ENCODE assay signal across 1 cellular context in the genomic region with DNA sequence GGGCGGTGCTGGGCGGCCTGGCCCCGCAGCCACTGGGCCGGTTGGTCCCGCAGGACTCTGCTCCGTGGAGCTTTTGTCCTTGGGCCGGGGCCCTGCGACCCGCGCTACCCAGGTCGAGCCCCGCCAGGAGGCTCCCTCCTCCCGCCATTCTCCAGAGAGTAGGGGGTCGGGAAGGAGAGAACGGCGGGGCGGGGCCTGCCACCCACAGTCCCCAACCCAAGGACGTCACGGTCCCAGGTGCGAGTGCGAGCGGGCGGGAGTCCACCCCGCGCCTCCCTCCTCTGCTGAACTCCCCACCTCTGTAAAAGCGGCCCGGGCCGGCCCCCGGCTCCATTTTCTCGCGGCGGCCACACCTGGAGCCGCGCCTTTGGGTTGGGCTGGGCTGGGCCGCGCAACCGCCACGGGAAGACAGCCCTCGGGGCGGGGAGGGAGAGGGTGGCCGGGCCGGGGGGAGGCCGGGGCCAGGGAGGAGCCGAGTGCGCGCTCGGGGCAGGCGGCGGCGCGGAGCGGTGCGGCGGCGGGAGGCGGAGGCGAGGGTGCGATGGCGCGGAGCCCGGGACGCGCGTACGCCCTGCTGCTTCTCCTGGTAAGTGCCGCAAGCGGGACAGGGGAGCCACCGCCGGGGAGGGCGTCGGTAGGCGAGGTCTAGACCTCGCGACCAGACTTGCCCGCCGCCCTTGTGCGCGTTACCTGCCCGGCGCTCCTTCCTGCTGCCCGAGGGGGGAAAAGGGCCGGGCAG.
TF ChIP-seq lines count a peak whose summit lies in the region.

A gene (plus strand): TSS at position 467 of the 739 bp plus-strand sequence. CDS start 75 bp downstream, at position 542.

TF ChIP-seq in HepG2, 621 proteins besides CTCF, POLR2A, EP300 and RAD21 (continued from another document and continues in another):
- TF ChIP-seq, protein P1, sequence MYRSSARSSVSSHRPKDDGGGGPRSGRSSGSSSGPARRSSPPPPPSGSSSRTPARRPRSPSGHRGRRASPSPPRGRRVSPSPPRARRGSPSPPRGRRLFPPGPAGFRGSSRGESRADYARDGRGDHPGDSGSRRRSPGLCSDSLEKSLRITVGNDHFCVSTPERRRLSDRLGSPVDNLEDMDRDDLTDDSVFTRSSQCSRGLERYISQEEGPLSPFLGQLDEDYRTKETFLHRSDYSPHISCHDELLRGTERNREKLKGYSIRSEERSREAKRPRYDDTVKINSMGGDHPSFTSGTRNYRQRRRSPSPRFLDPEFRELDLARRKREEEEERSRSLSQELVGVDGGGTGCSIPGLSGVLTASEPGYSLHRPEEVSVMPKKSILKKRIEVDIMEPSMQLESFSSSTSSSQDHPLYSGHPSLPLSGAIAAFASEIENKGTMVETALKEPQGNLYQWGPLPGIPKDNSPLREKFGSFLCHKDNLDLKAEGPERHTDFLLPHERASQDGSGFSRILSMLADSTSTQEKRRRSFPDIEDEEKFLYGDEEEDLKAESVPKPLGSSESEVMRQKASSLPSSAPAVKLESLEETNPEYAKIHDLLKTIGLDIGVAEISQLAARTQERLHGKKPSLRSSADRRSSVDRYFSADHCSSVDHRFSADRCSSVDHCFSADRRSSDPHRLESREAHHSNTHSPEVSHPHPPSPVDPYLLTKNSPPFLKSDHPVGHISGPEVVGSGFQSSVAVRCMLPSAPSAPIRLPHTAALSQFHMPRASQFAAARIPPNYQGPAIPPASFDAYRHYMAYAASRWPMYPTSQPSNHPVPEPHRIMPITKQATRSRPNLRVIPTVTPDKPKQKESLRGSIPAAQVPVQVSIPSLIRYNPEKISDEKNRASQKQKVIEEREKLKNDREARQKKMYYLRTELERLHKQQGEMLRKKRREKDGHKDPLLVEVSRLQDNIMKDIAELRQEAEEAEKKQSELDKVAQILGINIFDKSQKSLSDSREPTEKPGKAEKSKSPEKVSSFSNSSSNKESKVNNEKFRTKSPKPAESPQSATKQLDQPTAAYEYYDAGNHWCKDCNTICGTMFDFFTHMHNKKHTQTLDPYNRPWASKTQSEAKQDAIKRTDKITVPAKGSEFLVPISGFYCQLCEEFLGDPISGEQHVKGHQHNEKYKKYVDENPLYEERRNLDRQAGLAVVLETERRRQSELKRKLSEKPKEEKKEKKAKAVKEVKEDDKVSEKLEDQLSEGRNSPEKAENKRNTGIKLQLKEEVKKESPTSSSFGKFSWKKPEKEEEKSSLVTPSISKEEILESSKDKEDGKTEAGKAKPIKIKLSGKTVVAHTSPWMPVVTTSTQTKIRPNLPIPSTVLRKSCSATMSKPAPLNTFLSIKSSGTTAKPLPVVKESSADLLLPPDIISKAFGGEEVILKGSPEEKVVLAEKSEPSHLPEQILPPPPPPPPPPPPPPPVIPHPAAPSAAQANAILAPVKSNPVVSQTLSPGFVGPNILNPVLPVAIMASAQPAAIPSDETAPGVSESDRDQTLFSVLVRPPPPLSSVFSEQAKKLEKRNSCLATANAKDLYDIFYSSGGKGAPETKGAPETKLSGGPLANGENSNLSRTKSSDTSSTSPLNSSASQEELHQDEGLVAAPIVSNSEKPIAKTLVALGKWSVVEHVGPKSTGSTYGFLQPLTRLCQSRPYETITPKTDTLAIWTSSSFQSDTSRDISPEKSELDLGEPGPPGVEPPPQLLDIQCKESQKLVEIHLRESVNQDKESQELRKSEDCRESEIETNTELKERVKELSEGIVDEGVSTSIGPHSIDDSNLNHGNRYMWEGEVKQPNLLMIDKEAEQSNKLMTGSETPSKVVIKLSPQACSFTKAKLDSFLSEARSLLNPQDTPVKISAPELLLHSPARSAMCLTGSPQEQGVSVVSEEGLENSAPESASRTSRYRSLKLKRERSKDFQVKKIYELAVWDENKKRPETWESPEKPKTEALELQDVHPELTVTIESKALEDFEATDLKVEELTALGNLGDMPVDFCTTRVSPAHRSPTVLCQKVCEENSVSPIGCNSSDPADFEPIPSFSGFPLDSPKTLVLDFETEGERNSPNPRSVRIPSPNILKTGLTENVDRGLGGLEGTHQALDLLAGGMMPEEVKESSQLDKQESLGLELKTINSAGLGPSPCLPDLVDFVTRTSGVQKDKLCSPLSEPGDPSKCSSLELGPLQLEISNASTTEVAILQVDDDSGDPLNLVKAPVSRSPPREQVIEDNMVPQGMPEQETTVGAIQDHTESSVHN (CRISPR knock-in tag; IDR thresholded peaks at IDR 0.05), result no peak
- TF ChIP-seq RXRA (CRISPR knock-in tag; IDR thresholded peaks at IDR 0.05) (peak; percentile 3; the same call in 1 of the 2 replicates), ZSCAN25 (CRISPR knock-in tag; IDR thresholded peaks at IDR 0.05) (peak; percentile 92), DR1 (CRISPR knock-in tag; IDR thresholded peaks at IDR 0.05) (0 out of 2 replicates have a peak, but pooled peaks have one; percentile 14), MXD4 (CRISPR knock-in tag; IDR thresholded peaks at IDR 0.05) (peak; percentile 45; the same call in 1 of the 2 replicates), ZNF234 (CRISPR knock-in tag; conservative IDR thresholded peaks at IDR 0.05) (0 out of 2 replicates have a peak, but pooled peaks have one; percentile 61), ZNF644 (CRISPR knock-in tag; IDR thresholded peaks at IDR 0.05; ENCODE audit: low read depth) (0 out of 2 replicates have a peak, but pooled peaks have one; percentile 0), TAF15 (IDR thresholded peaks at IDR 0.05; ENCODE audit: low read depth, low read length, poor library complexity, severe bottlenecking) (no peak), ZNF546 (CRISPR knock-in tag; conservative IDR thresholded peaks at IDR 0.05) (0 out of 2 replicates have a peak, but pooled peaks have one; percentile 32), HNRNPH1 (optimal IDR thresholded peaks at IDR 0.05; ENCODE audit: low read depth, low read length) (no peak), SCMH1 (CRISPR knock-in tag; IDR thresholded peaks at IDR 0.05; ENCODE audit: borderline replicate concordance) (no peak), FOXA1 (IDR thresholded peaks at IDR 0.05) (no peak), FOXA1 (CRISPR knock-in tag; IDR thresholded peaks at IDR 0.05) (0 out of 2 replicates have a peak, but pooled peaks have one; percentile 5), POGZ (CRISPR knock-in tag; IDR thresholded peaks at IDR 0.05) (peak; percentile 65; the same call in 1 of the 2 replicates)
- TF ChIP-seq, protein P2, sequence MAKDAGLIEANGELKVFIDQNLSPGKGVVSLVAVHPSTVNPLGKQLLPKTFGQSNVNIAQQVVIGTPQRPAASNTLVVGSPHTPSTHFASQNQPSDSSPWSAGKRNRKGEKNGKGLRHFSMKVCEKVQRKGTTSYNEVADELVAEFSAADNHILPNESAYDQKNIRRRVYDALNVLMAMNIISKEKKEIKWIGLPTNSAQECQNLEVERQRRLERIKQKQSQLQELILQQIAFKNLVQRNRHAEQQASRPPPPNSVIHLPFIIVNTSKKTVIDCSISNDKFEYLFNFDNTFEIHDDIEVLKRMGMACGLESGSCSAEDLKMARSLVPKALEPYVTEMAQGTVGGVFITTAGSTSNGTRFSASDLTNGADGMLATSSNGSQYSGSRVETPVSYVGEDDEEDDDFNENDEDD (CRISPR knock-in tag; IDR thresholded peaks at IDR 0.05; ENCODE audit: borderline replicate concordance), result peak; percentile 26; the same call in 1 of the 2 replicates
- TF ChIP-seq, protein P3, sequence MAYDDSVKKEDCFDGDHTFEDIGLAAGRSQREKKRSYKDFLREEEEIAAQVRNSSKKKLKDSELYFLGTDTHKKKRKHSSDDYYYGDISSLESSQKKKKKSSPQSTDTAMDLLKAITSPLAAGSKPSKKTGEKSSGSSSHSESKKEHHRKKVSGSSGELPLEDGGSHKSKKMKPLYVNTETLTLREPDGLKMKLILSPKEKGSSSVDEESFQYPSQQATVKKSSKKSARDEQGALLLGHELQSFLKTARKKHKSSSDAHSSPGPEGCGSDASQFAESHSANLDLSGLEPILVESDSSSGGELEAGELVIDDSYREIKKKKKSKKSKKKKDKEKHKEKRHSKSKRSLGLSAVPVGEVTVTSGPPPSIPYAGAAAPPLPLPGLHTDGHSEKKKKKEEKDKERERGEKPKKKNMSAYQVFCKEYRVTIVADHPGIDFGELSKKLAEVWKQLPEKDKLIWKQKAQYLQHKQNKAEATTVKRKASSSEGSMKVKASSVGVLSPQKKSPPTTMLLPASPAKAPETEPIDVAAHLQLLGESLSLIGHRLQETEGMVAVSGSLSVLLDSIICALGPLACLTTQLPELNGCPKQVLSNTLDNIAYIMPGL (CRISPR knock-in tag; IDR thresholded peaks at IDR 0.05; ENCODE audit: borderline replicate concordance in 1 of 2, low read depth in 1 of 2), result peak; percentile 29 to 60; a peak in 2 of 4 replicates
- TF ChIP-seq, protein P4, sequence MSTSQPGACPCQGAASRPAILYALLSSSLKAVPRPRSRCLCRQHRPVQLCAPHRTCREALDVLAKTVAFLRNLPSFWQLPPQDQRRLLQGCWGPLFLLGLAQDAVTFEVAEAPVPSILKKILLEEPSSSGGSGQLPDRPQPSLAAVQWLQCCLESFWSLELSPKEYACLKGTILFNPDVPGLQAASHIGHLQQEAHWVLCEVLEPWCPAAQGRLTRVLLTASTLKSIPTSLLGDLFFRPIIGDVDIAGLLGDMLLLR (CRISPR knock-in tag; IDR thresholded peaks at IDR 0.05), result peak; percentile 39; the same call in 1 of the 2 replicates
- TF ChIP-seq, protein P5, sequence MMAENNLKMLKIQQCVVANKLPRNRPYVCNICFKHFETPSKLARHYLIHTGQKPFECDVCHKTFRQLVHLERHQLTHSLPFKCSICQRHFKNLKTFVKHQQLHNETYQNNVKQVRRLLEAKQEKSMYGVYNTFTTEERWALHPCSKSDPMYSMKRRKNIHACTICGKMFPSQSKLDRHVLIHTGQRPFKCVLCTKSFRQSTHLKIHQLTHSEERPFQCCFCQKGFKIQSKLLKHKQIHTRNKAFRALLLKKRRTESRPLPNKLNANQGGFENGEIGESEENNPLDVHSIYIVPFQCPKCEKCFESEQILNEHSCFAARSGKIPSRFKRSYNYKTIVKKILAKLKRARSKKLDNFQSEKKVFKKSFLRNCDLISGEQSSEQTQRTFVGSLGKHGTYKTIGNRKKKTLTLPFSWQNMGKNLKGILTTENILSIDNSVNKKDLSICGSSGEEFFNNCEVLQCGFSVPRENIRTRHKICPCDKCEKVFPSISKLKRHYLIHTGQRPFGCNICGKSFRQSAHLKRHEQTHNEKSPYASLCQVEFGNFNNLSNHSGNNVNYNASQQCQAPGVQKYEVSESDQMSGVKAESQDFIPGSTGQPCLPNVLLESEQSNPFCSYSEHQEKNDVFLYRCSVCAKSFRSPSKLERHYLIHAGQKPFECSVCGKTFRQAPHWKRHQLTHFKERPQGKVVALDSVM (CRISPR knock-in tag; IDR thresholded peaks at IDR 0.05), result no peak; the same call in 1 of the 2 replicates
- TF ChIP-seq, protein P6, sequence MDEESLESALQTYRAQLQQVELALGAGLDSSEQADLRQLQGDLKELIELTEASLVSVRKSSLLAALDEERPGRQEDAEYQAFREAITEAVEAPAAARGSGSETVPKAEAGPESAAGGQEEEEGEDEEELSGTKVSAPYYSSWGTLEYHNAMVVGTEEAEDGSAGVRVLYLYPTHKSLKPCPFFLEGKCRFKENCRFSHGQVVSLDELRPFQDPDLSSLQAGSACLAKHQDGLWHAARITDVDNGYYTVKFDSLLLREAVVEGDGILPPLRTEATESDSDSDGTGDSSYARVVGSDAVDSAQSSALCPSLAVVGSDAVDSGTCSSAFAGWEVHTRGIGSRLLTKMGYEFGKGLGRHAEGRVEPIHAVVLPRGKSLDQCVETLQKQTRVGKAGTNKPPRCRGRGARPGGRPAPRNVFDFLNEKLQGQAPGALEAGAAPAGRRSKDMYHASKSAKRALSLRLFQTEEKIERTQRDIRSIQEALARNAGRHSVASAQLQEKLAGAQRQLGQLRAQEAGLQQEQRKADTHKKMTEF (CRISPR knock-in tag; IDR thresholded peaks at IDR 0.05), result peak; percentile 51; the same call in 1 of the 2 replicates
- TF ChIP-seq, protein P7, sequence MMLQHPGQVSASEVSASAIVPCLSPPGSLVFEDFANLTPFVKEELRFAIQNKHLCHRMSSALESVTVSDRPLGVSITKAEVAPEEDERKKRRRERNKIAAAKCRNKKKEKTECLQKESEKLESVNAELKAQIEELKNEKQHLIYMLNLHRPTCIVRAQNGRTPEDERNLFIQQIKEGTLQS (CRISPR knock-in tag; IDR thresholded peaks at IDR 0.05), result no peak
- TF ChIP-seq, protein P8, sequence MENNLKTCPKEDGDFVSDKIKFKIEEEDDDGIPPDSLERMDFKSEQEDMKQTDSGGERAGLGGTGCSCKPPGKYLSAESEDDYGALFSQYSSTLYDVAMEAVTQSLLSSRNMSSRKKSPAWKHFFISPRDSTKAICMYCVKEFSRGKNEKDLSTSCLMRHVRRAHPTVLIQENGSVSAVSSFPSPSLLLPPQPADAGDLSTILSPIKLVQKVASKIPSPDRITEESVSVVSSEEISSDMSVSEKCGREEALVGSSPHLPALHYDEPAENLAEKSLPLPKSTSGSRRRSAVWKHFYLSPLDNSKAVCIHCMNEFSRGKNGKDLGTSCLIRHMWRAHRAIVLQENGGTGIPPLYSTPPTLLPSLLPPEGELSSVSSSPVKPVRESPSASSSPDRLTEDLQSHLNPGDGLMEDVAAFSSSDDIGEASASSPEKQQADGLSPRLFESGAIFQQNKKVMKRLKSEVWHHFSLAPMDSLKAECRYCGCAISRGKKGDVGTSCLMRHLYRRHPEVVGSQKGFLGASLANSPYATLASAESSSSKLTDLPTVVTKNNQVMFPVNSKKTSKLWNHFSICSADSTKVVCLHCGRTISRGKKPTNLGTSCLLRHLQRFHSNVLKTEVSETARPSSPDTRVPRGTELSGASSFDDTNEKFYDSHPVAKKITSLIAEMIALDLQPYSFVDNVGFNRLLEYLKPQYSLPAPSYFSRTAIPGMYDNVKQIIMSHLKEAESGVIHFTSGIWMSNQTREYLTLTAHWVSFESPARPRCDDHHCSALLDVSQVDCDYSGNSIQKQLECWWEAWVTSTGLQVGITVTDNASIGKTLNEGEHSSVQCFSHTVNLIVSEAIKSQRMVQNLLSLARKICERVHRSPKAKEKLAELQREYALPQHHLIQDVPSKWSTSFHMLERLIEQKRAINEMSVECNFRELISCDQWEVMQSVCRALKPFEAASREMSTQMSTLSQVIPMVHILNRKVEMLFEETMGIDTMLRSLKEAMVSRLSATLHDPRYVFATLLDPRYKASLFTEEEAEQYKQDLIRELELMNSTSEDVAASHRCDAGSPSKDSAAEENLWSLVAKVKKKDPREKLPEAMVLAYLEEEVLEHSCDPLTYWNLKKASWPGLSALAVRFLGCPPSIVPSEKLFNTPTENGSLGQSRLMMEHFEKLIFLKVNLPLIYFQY (CRISPR knock-in tag; IDR thresholded peaks at IDR 0.05; ENCODE audit: borderline replicate concordance), result peak; percentile 84; the same call in 1 of the 2 replicates
